34 cellular contexts compared by ENCODE assay signal in genomic region chr2:172204762-172205161, GRCh38.
"Had no signal": no experiment of that assay in that cellular context is flagged by ENCODE, and none has a peak within 500 bp of the region (broad histone marks: within the 10 kb centered on the region; RNA-seq: fewer than 3 reads in every experiment).

No MANE protein-coding gene starts in this region.

- H3K4me1 Mint-ChIP-seq: activated B cell treated with CpG ODN at 0.5 μM for 24 hours; activated naive CD4-positive, alpha-beta T cell treated with anti-CD3 and anti-CD28 coated beads, Interleukin-2, amount 50 U/mL, for 24 hours; activated naive CD8-positive, alpha-beta T cell treated with anti-CD3 and anti-CD28 coated beads, Interleukin-2, amount 10 ng/mL, durations not matched to agents 7 days and 5 days; central memory CD8-positive, alpha-beta T cell had no signal

- H3K27ac Mint-ChIP-seq: activated B cell treated with CpG ODN at 0.5 μM for 24 hours; activated CD8-positive, alpha-beta T cell treated with anti-CD3 and anti-CD28 coated beads for 36 hours; activated naive CD4-positive, alpha-beta T cell treated with anti-CD3 and anti-CD28 coated beads, Interleukin-2, amount 50 U/mL, for 24 hours; activated naive CD8-positive, alpha-beta T cell treated with anti-CD3 and anti-CD28 coated beads, Interleukin-2, amount 10 ng/mL, durations not matched to agents 7 days and 5 days; activated T-cell treated with anti-CD3 and anti-CD28 coated beads, Interleukin-2, amount 50 U/mL, for 24 hours; activated T-helper 2 cell treated with anti-CD3 and anti-CD28 coated beads, Interferon-gamma antibody, Interleukin-2, Interleukin-4, amounts not matched to agents 10 μg/mL and 5 μg/mL and 100 μg/mL, durations not matched to agents 14 hours and 24 hours and 36 hours had no signal

- H3K4me3 Mint-ChIP-seq: activated B cell treated with CpG ODN at 0.5 μM for 24 hours; activated CD8-positive, alpha-beta T cell treated with anti-CD3 and anti-CD28 coated beads for 36 hours; activated naive CD4-positive, alpha-beta T cell treated with anti-CD3 and anti-CD28 coated beads, Interleukin-2, amount 50 U/mL, for 24 hours; activated naive CD8-positive, alpha-beta T cell treated with anti-CD3 and anti-CD28 coated beads, Interleukin-2, amount 10 ng/mL, durations not matched to agents 7 days and 5 days; activated T-cell treated with anti-CD3 and anti-CD28 coated beads, Interleukin-2, amount 50 U/mL, for 24 hours; central memory CD8-positive, alpha-beta T cell had no signal

- H3K27me3 ChIP-seq: ascending aorta, cardiac muscle cell, SJCRH30 had no signal

- FAIRE-seq: RCC 7860, TTC549 had no signal

- H3K9me3 Mint-ChIP-seq: activated naive CD4-positive, alpha-beta T cell treated with anti-CD3 and anti-CD28 coated beads, Interleukin-2, amount 50 U/mL, for 24 hours; central memory CD8-positive, alpha-beta T cell had no signal

- H3K4me1 ChIP-seq: ascending aorta had no signal

- H3K27ac ChIP-seq: ascending aorta, cardiac muscle cell, PC-9, SJCRH30, SK-N-MC had no signal

- H3K4me3 ChIP-seq: ascending aorta, cardiac muscle cell, PC-9, SJCRH30, SK-N-MC had no signal

- H3K4me2 ChIP-seq: PC-9 had no signal

- H3K36me3 Mint-ChIP-seq: activated naive CD8-positive, alpha-beta T cell treated with anti-CD3 and anti-CD28 coated beads, Interleukin-2, amount 10 ng/mL, durations not matched to agents 7 days and 5 days had no signal

- DNase-seq: activated B cell treated with CpG ODN at 0.5 μM for 24 hours; activated CD4-positive, alpha-beta T cell treated with anti-CD3 and anti-CD28 coated beads for 48 hours; activated CD4-positive, alpha-beta T cell treated with anti-CD3 and anti-CD28 coated beads, Interleukin-2, amount 50 U/mL, for 4 hours; activated CD4-positive, CD25-positive, alpha-beta regulatory T cell treated with anti-CD3 and anti-CD28 coated beads, Interleukin-2, amount 50 U/mL, for 72 hours; activated CD8-positive, alpha-beta T cell treated with anti-CD3 and anti-CD28 coated beads for 36 hours; activated gamma-delta T cell; activated naive CD4-positive, alpha-beta T cell treated with Interleukin-2 at 50 U/mL for 16 hours; activated naive CD8-positive, alpha-beta T cell treated with anti-CD3 and anti-CD28 coated beads, Interleukin-2, amount 10 ng/mL, durations not matched to agents 7 days and 5 days; activated T-cell treated with anti-CD3 and anti-CD28 coated beads, Interleukin-2, amount 50 U/mL, for 24 hours; amygdala; MM.1S; MV-4-11; NCI-H1092; NCI-H1417; NCI-H146; NCI-H187; NCI-H2029 treated with DMSO at 0.1 percent for 48 hours; NCI-H2107; NCI-H2171; NCI-H510A; NCI-H526; NCI-H748 treated with DMSO at 0.1 percent for 48 hours; NK-92 treated with Interleukin-12 subunit alpha and Interleukin-12 subunit beta, amount 100 ng/mL, for 24 hours; PC-9; Right ventricle myocardium superior; SJCRH30 had no signal

- H2AFZ ChIP-seq: PC-9 had no signal

- ATAC-seq: activated CD8-positive, alpha-beta T cell treated with anti-CD3 and anti-CD28 coated beads for 36 hours had no signal

- H3K36me3 ChIP-seq: ascending aorta, cardiac muscle cell, SJCRH30 had no signal

- H3K27me3 Mint-ChIP-seq: activated B cell treated with CpG ODN at 0.5 μM for 24 hours; activated CD8-positive, alpha-beta T cell treated with anti-CD3 and anti-CD28 coated beads for 36 hours; activated naive CD4-positive, alpha-beta T cell treated with anti-CD3 and anti-CD28 coated beads, Interleukin-2, amount 50 U/mL, for 24 hours; central memory CD8-positive, alpha-beta T cell had no signal
